ENCODE assay signal across 1 cellular context in genomic region chr3:176798680-176799079, GRCh38.
TF ChIP-seq lines count a peak whose summit lies in the region.

No MANE protein-coding gene starts in this region.

TF ChIP-seq in GM23338, 12 proteins besides CTCF, POLR2A, EP300 and RAD21 (continued from another document):
- TF ChIP-seq ZNF462 (CRISPR knock-in tag; IDR thresholded peaks at IDR 0.05) (no peak), ZNF114 (CRISPR knock-in tag; IDR thresholded peaks at IDR 0.05) (no peak)
TF ChIP-seq in GM23338: peak in this region for 0.
